ENCODE assay signal across 7 cellular contexts in the genomic region with DNA sequence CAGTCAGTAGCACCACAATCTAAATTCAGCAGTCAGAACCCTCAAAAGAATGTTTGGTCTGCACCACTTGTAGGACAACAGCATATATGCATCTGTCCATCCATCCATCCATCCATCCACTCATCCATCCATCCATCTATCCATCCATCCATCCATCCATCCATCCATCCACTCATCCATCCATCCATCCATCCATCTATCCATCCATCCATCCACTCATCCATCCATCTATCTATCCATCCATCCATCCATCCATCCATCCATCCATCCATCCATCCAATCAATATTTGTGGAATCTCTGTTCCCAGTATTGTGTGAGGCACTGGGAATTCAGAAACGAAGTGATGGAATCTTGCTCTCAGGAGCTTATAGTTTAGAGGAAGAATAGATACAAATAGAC. TPM values are rescaled to one million over a fixed set of nuclear protein-coding genes. Genes with fewer than 3 reads are reported as not detected.
DNase-seq lines count a peak whose midpoint lies in the region; ATAC-seq and TF ChIP-seq lines count a peak whose summit lies in the region.
"Not testable (repeated sequence)": the region's sequence is repeated elsewhere in the genome, so short reads cannot be mapped to it uniquely, and the experiment has no call there.

No MANE protein-coding gene starts in this region.

- H3K4me1 Mint-ChIP-seq in IgD-negative memory B cell: peaks cover 37 to 55% (median 42%) of the 10 kb centered on the region in 3 donors
- H3K4me1 Mint-ChIP-seq in activated CD8-positive, alpha-beta T cell treated with anti-CD3 and anti-CD28 coated beads for 36 hours (ENCODE audit: low read depth): peaks cover 38% of the 10 kb centered on the region
- H3K4me1 Mint-ChIP-seq in activated naive CD4-positive, alpha-beta T cell treated with anti-CD3 and anti-CD28 coated beads, Interleukin-2, amount 10 ng/mL, durations not matched to agents 7 days and 5 days: peaks cover 15% of the 10 kb centered on the region
- H3K4me1 Mint-ChIP-seq in effector memory CD8-positive, alpha-beta T cell (ENCODE audit: low read depth in 2 of 2): peaks cover 9 to 21% of the 10 kb centered on the region in 2 donors
- H3K4me1 Mint-ChIP-seq in naive B cell: peaks cover 57 to 73% (median 61%) of the 10 kb centered on the region in 3 donors
- peaks cover 60 to 68% of the 10 kb centered on the region in 2 donors for H3K4me1 Mint-ChIP-seq in stimulated activated naive B cell treated with anti-CD40 and anti-IgM and Interleukin-4, amounts not matched to agents 10 μg/mL and 1 μg/mL and 100 μg/mL, for 72 hours

- H3K4me3 Mint-ChIP-seq in IgD-negative memory B cell (peak overlapping the region in 2 of 4 donors; percentile 31 to 64), naive B cell (peak overlapping the region in 4 of 8 donors; percentile 27 to 71 (median 40))
- not testable (repeated sequence) for H3K4me3 Mint-ChIP-seq in activated CD8-positive, alpha-beta T cell treated with anti-CD3 and anti-CD28 coated beads for 36 hours; activated naive CD4-positive, alpha-beta T cell treated with anti-CD3 and anti-CD28 coated beads, Interleukin-2, amount 10 ng/mL, durations not matched to agents 7 days and 5 days; effector memory CD8-positive, alpha-beta T cell
- peak overlapping the region in 1 of 2 donors; percentile 52 for H3K4me3 Mint-ChIP-seq in stimulated activated naive B cell treated with anti-CD40 and anti-IgM and Interleukin-4, amounts not matched to agents 10 μg/mL and 1 μg/mL and 100 μg/mL, for 72 hours

- H3K27ac ChIP-seq in SU-DHL-6 (ENCODE audit: low read depth, low read length): peak overlapping the region; percentile 78; the same call in 1 of the 2 replicates

- CTCF ChIA-PET in activated CD8-positive, alpha-beta T cell treated with anti-CD3 and anti-CD28 coated beads for 36 hours (lab: Charles Lee); activated naive CD4-positive, alpha-beta T cell treated with anti-CD3 and anti-CD28 coated beads, Interleukin-2, amount 10 ng/mL, durations not matched to agents 7 days and 5 days (lab: Charles Lee): not testable (repeated sequence)

- not testable (repeated sequence) for H3K4me2 ChIP-seq in SU-DHL-6 (ENCODE audit: low read depth, low read length, poor library complexity, severe bottlenecking)

- ATAC-seq in activated CD8-positive, alpha-beta T cell treated with anti-CD3 and anti-CD28 coated beads for 36 hours; effector memory CD8-positive, alpha-beta T cell (replicated peaks); naive B cell (ENCODE audit: low read depth in 2 of 2); stimulated activated naive B cell treated with anti-CD40 and anti-IgM and Interleukin-4, amounts not matched to agents 10 μg/mL and 1 μg/mL and 100 μg/mL, for 72 hours (replicated peaks): not testable (repeated sequence)

- not testable (repeated sequence) for H3F3A ChIP-seq in SU-DHL-6 (ENCODE audit: insufficient read depth)

- H3K4me3 ChIP-seq in SU-DHL-6 (ENCODE audit: insufficient read depth, low read length, poor library complexity, severe bottlenecking): not testable (repeated sequence)

- H3K9me2 ChIP-seq in SU-DHL-6 (replicated peaks; ENCODE audit: insufficient read depth, low read length): not testable (repeated sequence)

- H3K27me3 Mint-ChIP-seq in IgD-negative memory B cell; activated CD8-positive, alpha-beta T cell treated with anti-CD3 and anti-CD28 coated beads for 36 hours; activated naive CD4-positive, alpha-beta T cell treated with anti-CD3 and anti-CD28 coated beads, Interleukin-2, amount 10 ng/mL, durations not matched to agents 7 days and 5 days; effector memory CD8-positive, alpha-beta T cell; naive B cell; stimulated activated naive B cell treated with anti-CD40 and anti-IgM and Interleukin-4, amounts not matched to agents 10 μg/mL and 1 μg/mL and 100 μg/mL, for 72 hours: not testable (repeated sequence)

- H3K9me3 ChIP-seq in SU-DHL-6 (ENCODE audit: insufficient read depth, low read length): not testable (repeated sequence)

- not testable (repeated sequence) for H3K79me2 ChIP-seq in SU-DHL-6 (ENCODE audit: insufficient read depth, low read length)

- not testable (repeated sequence) for DNase-seq in activated CD8-positive, alpha-beta T cell treated with anti-CD3 and anti-CD28 coated beads for 36 hours; activated naive CD4-positive, alpha-beta T cell treated with anti-CD3 and anti-CD28 coated beads, Interleukin-2, amount 10 ng/mL, durations not matched to agents 7 days and 5 days; effector memory CD8-positive, alpha-beta T cell; naive B cell; stimulated activated naive B cell treated with anti-CD40 and anti-IgM and Interleukin-4, amounts not matched to agents 10 μg/mL and 1 μg/mL and 100 μg/mL, for 72 hours

- not testable (repeated sequence) for H3K9me3 Mint-ChIP-seq in IgD-negative memory B cell; activated CD8-positive, alpha-beta T cell treated with anti-CD3 and anti-CD28 coated beads for 36 hours; activated naive CD4-positive, alpha-beta T cell treated with anti-CD3 and anti-CD28 coated beads, Interleukin-2, amount 10 ng/mL, durations not matched to agents 7 days and 5 days; effector memory CD8-positive, alpha-beta T cell; naive B cell; stimulated activated naive B cell treated with anti-CD40 and anti-IgM and Interleukin-4, amounts not matched to agents 10 μg/mL and 1 μg/mL and 100 μg/mL, for 72 hours

- POLR2A ChIA-PET in activated CD8-positive, alpha-beta T cell treated with anti-CD3 and anti-CD28 coated beads for 36 hours (lab: Charles Lee): not testable (repeated sequence)

- H2AFZ ChIP-seq in SU-DHL-6 (ENCODE audit: low read depth, low read length, severe bottlenecking): not testable (repeated sequence)

- intact Hi-C loops in activated CD8-positive, alpha-beta T cell treated with anti-CD3 and anti-CD28 coated beads for 36 hours (cut with micrococcal nuclease): not testable (repeated sequence)

- TF ChIP-seq CTCF in SU-DHL-6 (IDR thresholded peaks at IDR 0.05; ENCODE audit: insufficient read depth, low read length, poor library complexity, severe bottlenecking); activated CD8-positive, alpha-beta T cell treated with anti-CD3 and anti-CD28 coated beads for 36 hours (IDR thresholded peaks at IDR 0.05): not testable (repeated sequence)

- not testable (repeated sequence) for H3K36me3 ChIP-seq in SU-DHL-6 (ENCODE audit: low read length)

- H3K36me3 Mint-ChIP-seq in IgD-negative memory B cell: peaks cover 15% of the 10 kb centered on the region
- peaks cover 62% of the 10 kb centered on the region for H3K36me3 Mint-ChIP-seq in activated CD8-positive, alpha-beta T cell treated with anti-CD3 and anti-CD28 coated beads for 36 hours (ENCODE audit: low read depth)
- peaks cover 68% of the 10 kb centered on the region for H3K36me3 Mint-ChIP-seq in activated naive CD4-positive, alpha-beta T cell treated with anti-CD3 and anti-CD28 coated beads, Interleukin-2, amount 10 ng/mL, durations not matched to agents 7 days and 5 days
- H3K36me3 Mint-ChIP-seq in effector memory CD8-positive, alpha-beta T cell (ENCODE audit: insufficient read depth): peaks cover 51% of the 10 kb centered on the region
- H3K36me3 Mint-ChIP-seq in naive B cell: peaks cover 12 to 54% of the 10 kb centered on the region in 2 donors
- peaks cover 34 to 75% of the 10 kb centered on the region in 2 donors for H3K36me3 Mint-ChIP-seq in stimulated activated naive B cell treated with anti-CD40 and anti-IgM and Interleukin-4, amounts not matched to agents 10 μg/mL and 1 μg/mL and 100 μg/mL, for 72 hours

- H3K9ac ChIP-seq in SU-DHL-6 (ENCODE audit: low read length): not testable (repeated sequence)

- H4K20me1 ChIP-seq in SU-DHL-6 (ENCODE audit: low read depth, low read length): not testable (repeated sequence)

- not testable (repeated sequence) for H3K27me3 ChIP-seq in SU-DHL-6 (ENCODE audit: low read length)

- H3K27ac Mint-ChIP-seq in IgD-negative memory B cell (peak overlapping the region in 2 of 3 donors; percentile 28 to 74), naive B cell (peak overlapping the region in 5 of 6 donors; percentile 39 to 96 (median 88))
- peak overlapping the region; percentile 39 for H3K27ac Mint-ChIP-seq in activated CD8-positive, alpha-beta T cell treated with anti-CD3 and anti-CD28 coated beads for 36 hours
- H3K27ac Mint-ChIP-seq in activated naive CD4-positive, alpha-beta T cell treated with anti-CD3 and anti-CD28 coated beads, Interleukin-2, amount 10 ng/mL, durations not matched to agents 7 days and 5 days: peak overlapping the region; percentile 30
- H3K27ac Mint-ChIP-seq in effector memory CD8-positive, alpha-beta T cell: peak overlapping the region; percentile 82 to 85
- peak overlapping the region; percentile 27 for H3K27ac Mint-ChIP-seq in stimulated activated naive B cell treated with anti-CD40 and anti-IgM and Interleukin-4, amounts not matched to agents 10 μg/mL and 1 μg/mL and 100 μg/mL, for 72 hours

RNA-seq across cellular contexts. Expression of a gene that starts 31.2 kb away (rescaled TPM):
- polyA plus RNA-seq in IgD-negative memory B cell (7.1 TPM), naive B cell (ENCODE audit: low read depth in 6 of 6) (1 to 10 TPM; 4.2 to 9.4 (median 7.1) TPM)
- 10 to 100 TPM; 22.3 to 23.5 TPM for total RNA-seq in activated CD8-positive, alpha-beta T cell treated with anti-CD3 and anti-CD28 coated beads for 36 hours

RNA-seq across cellular contexts. Expression of a gene that starts 55.5 kb away (rescaled TPM):
- polyA plus RNA-seq in IgD-negative memory B cell (241 TPM), naive B cell (ENCODE audit: low read depth in 6 of 6) (100 to 1,000 TPM in 5 of 6 donors, 10 to 100 TPM in 1; 78.8 to 189 (median 150) TPM)
- 100 to 1,000 TPM; 205 to 209 TPM for total RNA-seq in activated CD8-positive, alpha-beta T cell treated with anti-CD3 and anti-CD28 coated beads for 36 hours

Comparison
In these comparisons a context has a peak if more than half of its experiments do, and no peak if none do; other contexts are left out.
1. H3K27ac Mint-ChIP-seq: peak in every context shown above with its lines; median percentile 88 in naive B cell; 84 in effector memory CD8-positive, alpha-beta T cell; 51 in IgD-negative memory B cell; 39 in activated CD8-positive, alpha-beta T cell treated with anti-CD3 and anti-CD28 coated beads for 36 hours; 30 in activated naive CD4-positive, alpha-beta T cell treated with anti-CD3 and anti-CD28 coated beads, Interleukin-2, amount 10 ng/mL, durations not matched to agents 7 days and 5 days; 27 in stimulated activated naive B cell treated with anti-CD40 and anti-IgM and Interleukin-4, amounts not matched to agents 10 μg/mL and 1 μg/mL and 100 μg/mL, for 72 hours.